ENCODE assay signal across 10 cellular contexts in genomic region chr6:7899046-7899888, GRCh38. TPM values are rescaled to one million over a fixed set of nuclear protein-coding genes. Genes with fewer than 3 reads are reported as not detected.
A peak's percentile ranks its signal among the peaks of the same experiment; 100 is the strongest.
DNase-seq lines count a peak whose midpoint lies in the region; ATAC-seq and TF ChIP-seq lines count a peak whose summit lies in the region.
"Had no signal": no experiment of that assay in that cellular context is flagged by ENCODE, and none has a peak within 500 bp of the region (broad histone marks: within the 10 kb centered on the region; RNA-seq: fewer than 3 reads in every experiment).

No MANE protein-coding gene starts in this region.

- H3K27ac Mint-ChIP-seq in stimulated activated naive CD8-positive, alpha-beta T cell treated with anti-CD3 and anti-CD28 coated beads, Interleukin-15, amount 100 ng/mL, for 72 hours = no peak overlapping the region

- no peak overlapping the region for H3K9ac ChIP-seq in Loucy (ENCODE audit: low read depth, low read length, poor library complexity, severe bottlenecking)
- H3K9ac ChIP-seq in smooth muscle cell (ENCODE audit: low read depth) = no peak overlapping the region
- H3K9ac ChIP-seq: BLaER1 treated with 17β-estradiol and CSF1 and Interleukin-3, amounts not matched to agents 10 nM and 100 nM had no signal

- H3K9me3 Mint-ChIP-seq in stimulated activated naive CD8-positive, alpha-beta T cell treated with anti-CD3 and anti-CD28 coated beads, Interleukin-15, amount 100 ng/mL, for 72 hours = no peaks in the 10 kb centered on the region

- ATAC-seq in stimulated activated naive CD8-positive, alpha-beta T cell treated with anti-CD3 and anti-CD28 coated beads, Interleukin-15, amount 100 ng/mL, for 72 hours = peak; percentile 70

- H3K27ac ChIP-seq in cardiac muscle cell (peak overlapping the region; percentile 39), right atrium auricular region (no peak overlapping the region), smooth muscle cell (ENCODE audit: low read depth) (no peak overlapping the region)
- H3K27ac ChIP-seq: BLaER1 treated with 17β-estradiol and CSF1 and Interleukin-3, amounts not matched to agents 10 nM and 100 nM had no signal

- DNase-seq in cardiac muscle cell (ENCODE audit: low read depth in 1 of 2, low spot score in 1 of 2) (no peak), right atrium auricular region (ENCODE audit: low spot score) (no peak), epithelial cell of proximal tubule (ENCODE audit: low read depth) (no peak), smooth muscle cell (lab: John Stamatoyannopoulos, UW; ENCODE audit: unreplicated experiment) (no peak), islet precursor cell (no peak)
- no peak for DNase-seq in stimulated activated naive CD8-positive, alpha-beta T cell treated with anti-CD3 and anti-CD28 coated beads, Interleukin-15, amount 100 ng/mL, for 72 hours
- no peak for DNase-seq in stimulated activated CD8-positive, alpha-beta memory T cell treated with anti-CD3 and anti-CD28 coated beads, Interleukin-4, amount 100 ng/mL, for 48 hours
- DNase-seq: activated CD4-positive, alpha-beta T cell treated with anti-CD3 and anti-CD28 coated beads for 48 hours had no signal

- H3K27me3 Mint-ChIP-seq in stimulated activated naive CD8-positive, alpha-beta T cell treated with anti-CD3 and anti-CD28 coated beads, Interleukin-15, amount 100 ng/mL, for 72 hours = no peaks in the 10 kb centered on the region

- TF ChIP-seq CTCF in cardiac muscle cell (IDR thresholded peaks at IDR 0.05; ENCODE audit: low read depth, low read length) (no peak), right atrium auricular region (IDR thresholded peaks at IDR 0.05) (peak in 1 of 2 donors; percentile 26), Loucy (conservative IDR thresholded peaks at IDR 0.05; ENCODE audit: low read length) (peak; percentile 29; the same call in 1 of the 2 replicates), epithelial cell of proximal tubule (conservative IDR thresholded peaks at IDR 0.05; ENCODE audit: low read depth, low read length) (peak; percentile 48), smooth muscle cell (IDR thresholded peaks at IDR 0.05; ENCODE audit: borderline replicate concordance, insufficient read depth, poor library complexity, severe bottlenecking) (no peak)

- H3K4me3 ChIP-seq in cardiac muscle cell (no peak overlapping the region), right atrium auricular region (no peak overlapping the region), Loucy (ENCODE audit: low read length, poor library complexity, severe bottlenecking) (no peak overlapping the region), epithelial cell of proximal tubule (ENCODE audit: low read depth, low read length) (no peak overlapping the region), smooth muscle cell (no peak overlapping the region)
- H3K4me3 ChIP-seq: BLaER1 treated with 17β-estradiol and CSF1 and Interleukin-3, amounts not matched to agents 10 nM and 100 nM had no signal

- H3K9me2 ChIP-seq in Loucy (replicated peaks; ENCODE audit: low read depth, low read length) = no peaks in the 10 kb centered on the region

- H3K36me3 ChIP-seq in cardiac muscle cell (peaks cover 49% of the 10 kb centered on the region), right atrium auricular region (peaks cover 90% of the 10 kb centered on the region), Loucy (ENCODE audit: insufficient read depth, low read length) (peaks cover 100% of the 10 kb centered on the region), smooth muscle cell (ENCODE audit: low read depth) (peaks cover 24% of the 10 kb centered on the region)

- H3K4me1 Mint-ChIP-seq in stimulated activated naive CD8-positive, alpha-beta T cell treated with anti-CD3 and anti-CD28 coated beads, Interleukin-15, amount 100 ng/mL, for 72 hours = no peaks in the 10 kb centered on the region

- no peaks in the 10 kb centered on the region for H3K27me3 ChIP-seq in cardiac muscle cell
- no peaks in the 10 kb centered on the region for H3K27me3 ChIP-seq in right atrium auricular region
- H3K27me3 ChIP-seq in Loucy (ENCODE audit: insufficient read depth, low read length, poor library complexity, severe bottlenecking) = no peaks in the 10 kb centered on the region
- no peaks in the 10 kb centered on the region for H3K27me3 ChIP-seq in smooth muscle cell (ENCODE audit: low read depth)
- H3K27me3 ChIP-seq: BLaER1 treated with 17β-estradiol and CSF1 and Interleukin-3, amounts not matched to agents 10 nM and 100 nM had no signal

- H2AFZ ChIP-seq in Loucy (ENCODE audit: low read length) (no peak overlapping the region), smooth muscle cell (ENCODE audit: low read depth) (no peak overlapping the region)

- H3K79me2 ChIP-seq in Loucy (ENCODE audit: insufficient read depth, low read length) (peaks cover 2% of the 10 kb centered on the region; the same call in 1 of the 2 replicates), smooth muscle cell (ENCODE audit: low read depth) (peaks cover 11% of the 10 kb centered on the region)

- H3K4me2 ChIP-seq in Loucy (ENCODE audit: low read depth, low read length, poor library complexity, severe bottlenecking) = no peak overlapping the region
- H3K4me2 ChIP-seq in smooth muscle cell = no peak overlapping the region
- H3K4me2 ChIP-seq: BLaER1 treated with 17β-estradiol and CSF1 and Interleukin-3, amounts not matched to agents 10 nM and 100 nM had no signal

- H3F3A ChIP-seq in Loucy (ENCODE audit: low read depth) = no peaks in the 10 kb centered on the region
- peaks cover 9% of the 10 kb centered on the region for H3F3A ChIP-seq in smooth muscle cell (ENCODE audit: low read depth)

- 52% methylated on average over 6 of the region's 6 CpGs for WGBS in smooth muscle cell (ENCODE audit: low lambda C conversion rate)

- H3K4me3 Mint-ChIP-seq in stimulated activated naive CD8-positive, alpha-beta T cell treated with anti-CD3 and anti-CD28 coated beads, Interleukin-15, amount 100 ng/mL, for 72 hours = no peak overlapping the region

- H3K9me3 ChIP-seq in cardiac muscle cell (ENCODE audit: low read depth) (no peaks in the 10 kb centered on the region), right atrium auricular region (no peaks in the 10 kb centered on the region), Loucy (ENCODE audit: insufficient read depth, low read depth, low read length) (no peaks in the 10 kb centered on the region), smooth muscle cell (replicated peaks; ENCODE audit: low read depth) (no peaks in the 10 kb centered on the region)
- H3K9me3 ChIP-seq: BLaER1 treated with 17β-estradiol and CSF1 and Interleukin-3, amounts not matched to agents 10 nM and 100 nM had no signal

- H4K20me1 ChIP-seq in Loucy (ENCODE audit: insufficient read depth, low read length, poor library complexity, severe bottlenecking) = no peaks in the 10 kb centered on the region
- peaks cover 93% of the 10 kb centered on the region for H4K20me1 ChIP-seq in smooth muscle cell (ENCODE audit: low read depth)

- H3K4me1 ChIP-seq in cardiac muscle cell (ENCODE audit: low read depth) (peaks cover 3% of the 10 kb centered on the region), right atrium auricular region (no peaks in the 10 kb centered on the region), Loucy (ENCODE audit: insufficient read depth, low read length, poor library complexity, severe bottlenecking) (no peaks in the 10 kb centered on the region), smooth muscle cell (ENCODE audit: low read depth) (peaks cover 7% of the 10 kb centered on the region)
- H3K4me1 ChIP-seq: BLaER1 treated with 17β-estradiol and CSF1 and Interleukin-3, amounts not matched to agents 10 nM and 100 nM had no signal

RNA-seq across cellular contexts. Expression of gene TXNDC5, which starts 11.3 kb away (rescaled TPM):
- 73.1 and 104 TPM in 2 replicates for total RNA-seq in cardiac muscle cell
- 86.1 and 111 TPM in 2 replicates for polyA plus RNA-seq in cardiac muscle cell
- total RNA-seq in right atrium auricular region = 10 to 100 TPM; 71.3 to 82.0 TPM
- total RNA-seq in epithelial cell of proximal tubule = 317 and 323 TPM in 2 replicates
- total RNA-seq in smooth muscle cell = 448 and 569 TPM in 2 replicates
- polyA plus RNA-seq in smooth muscle cell = 368 and 576 TPM in 2 replicates

Comparison
In these comparisons a context has a peak if more than half of its experiments do, and no peak if none do; other contexts are left out.
1. CTCF ChIP-seq: peak in Loucy (single experiment) and epithelial cell of proximal tubule (single experiment); none in cardiac muscle cell (single experiment) and smooth muscle cell (single experiment).